In the genomic region with DNA sequence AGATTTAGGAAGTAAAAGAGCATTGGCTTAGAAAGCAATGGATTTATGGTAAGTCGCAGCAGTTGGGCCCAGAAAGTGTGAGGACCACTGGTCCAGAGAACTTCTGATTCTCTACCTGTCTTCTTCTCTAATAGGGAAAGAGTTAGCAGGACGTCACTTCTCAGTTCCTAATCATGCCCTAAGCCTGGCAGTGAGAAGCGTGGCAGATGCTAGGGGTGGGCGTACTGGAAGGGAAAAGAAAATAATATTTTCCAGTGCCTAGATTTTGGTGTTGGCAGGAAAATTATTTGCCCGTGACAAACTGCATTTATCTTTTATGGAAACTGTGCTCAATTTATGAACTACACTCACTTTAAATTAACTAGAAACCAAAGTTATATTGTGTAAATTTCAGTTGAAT, we compare ENCODE assay signal across 28 cellular contexts.
"Had no signal": no experiment of that assay in that cellular context is flagged by ENCODE, and none has a peak within 500 bp of the region (broad histone marks: within the 10 kb centered on the region; RNA-seq: fewer than 3 reads in every experiment).

No MANE protein-coding gene starts in this region.

- ATAC-seq: activated naive CD4-positive, alpha-beta T cell treated with anti-CD3 and anti-CD28 coated beads, Interleukin-2, amount 50 U/mL, for 72 hours; activated naive CD8-positive, alpha-beta T cell treated with anti-CD3 and anti-CD28 coated beads, Interleukin-2, amount 50 U/mL, for 24 hours; activated T-cell treated with anti-CD3 and anti-CD28 coated beads, Interleukin-2, amount 50 U/mL, for 4 hours; activated T-cell treated with anti-CD3 and anti-CD28 coated beads, Interleukin-2, amount 50 U/mL, for 72 hours; activated T-helper 17 cell treated with anti-CD3 and anti-CD28 coated beads, Interleukin-2, amount 50 U/mL, for 72 hours; body of pancreas had no signal

- FAIRE-seq: astrocyte, bronchial epithelial cell, colon had no signal

- DNase-seq: activated effector memory CD4-positive, alpha-beta T cell treated with anti-CD3 and anti-CD28 coated beads, Interleukin-2, amount 50 U/mL, for 16 hours; activated effector memory CD4-positive, alpha-beta T cell treated with Interleukin-2 at 50 U/mL for 16 hours; activated gamma-delta T cell; activated gamma-delta T cell treated with Interleukin-2 at 50 U/mL for 16 hours; activated naive CD4-positive, alpha-beta T cell; activated naive CD4-positive, alpha-beta T cell treated with anti-CD3 and anti-CD28 coated beads for 36 hours; activated naive CD4-positive, alpha-beta T cell treated with anti-CD3 and anti-CD28 coated beads, Interleukin-2, amount 10 ng/mL, durations not matched to agents 7 days and 5 days; activated naive CD4-positive, alpha-beta T cell treated with anti-CD3 and anti-CD28 coated beads, Interleukin-2, amount 50 U/mL, for 16 hours; activated naive CD4-positive, alpha-beta T cell treated with Interleukin-2 at 50 U/mL for 16 hours; activated naive CD8-positive, alpha-beta T cell treated with anti-CD3 and anti-CD28 coated beads for 36 hours; activated naive CD8-positive, alpha-beta T cell treated with anti-CD3 and anti-CD28 coated beads, Interleukin-2, amount 10 ng/mL, durations not matched to agents 7 days and 5 days; activated naive CD8-positive, alpha-beta T cell treated with anti-CD3 and anti-CD28 coated beads, Interleukin-2, amount 50 U/mL, for 24 hours; activated T-cell treated with anti-CD3 and anti-CD28 coated beads, Interleukin-2, amount 50 U/mL, for 4 hours; activated T-cell treated with anti-CD3 and anti-CD28 coated beads, Interleukin-2, amount 50 U/mL, for 48 hours; activated T-cell treated with anti-CD3 and anti-CD28 coated beads, Interleukin-2, amount 50 U/mL, for 72 hours; adrenal gland; amniotic stem cell; aorta; body of pancreas; brain microvascular endothelial cell; caudate nucleus; central memory CD4-positive, alpha-beta T cell; cerebellar nuclear complex had no signal
